8 cellular contexts compared by ENCODE assay signal in genomic region chr5:43065384-43066230, GRCh38. TPM values are rescaled to one million over a fixed set of nuclear protein-coding genes. Genes with fewer than 3 reads are reported as not detected.
A peak's percentile ranks its signal among the peaks of the same experiment; 100 is the strongest.
DNase-seq lines count a peak whose midpoint lies in the region; ATAC-seq and TF ChIP-seq lines count a peak whose summit lies in the region.

No MANE protein-coding gene starts in this region.

- H3K4me1 ChIP-seq in OCI-LY1 (ENCODE audit: insufficient read depth, low read length, severe bottlenecking): peaks cover 39% of the 10 kb centered on the region
- peaks cover 9% of the 10 kb centered on the region for H3K4me1 ChIP-seq in neural progenitor cell
- peaks cover 33 to 40% of the 10 kb centered on the region in 2 donors for H3K4me1 ChIP-seq in thyroid gland

- WGBS in thyroid gland, 2 donors: 1 to 3% methylated on average over 36 of the region's 36 CpGs

- peak; percentile 53 for DNase-seq in activated T-helper 2 cell treated with anti-CD3 and anti-CD28 coated beads, Interferon-gamma antibody, Interleukin-2, Interleukin-4, amounts not matched to agents 10 μg/mL and 5 μg/mL and 100 μg/mL, durations not matched to agents 14 hours and 24 hours and 36 hours (ENCODE audit: low spot score)
- DNase-seq in fibroblast of villous mesenchyme (ENCODE audit: low read depth): peak; percentile 71
- peak; percentile 49 for DNase-seq in neural progenitor cell (ENCODE audit: low spot score)
- DNase-seq in thyroid gland: peak; percentile 58 to 69

- no peaks in the 10 kb centered on the region for H4K20me1 ChIP-seq in OCI-LY1 (ENCODE audit: insufficient read depth, low read length)
- H4K20me1 ChIP-seq in neural progenitor cell (ENCODE audit: low read depth): no peaks in the 10 kb centered on the region

- H3F3A ChIP-seq in OCI-LY1 (ENCODE audit: insufficient read depth, low read length) (no peaks in the 10 kb centered on the region), neural progenitor cell (ENCODE audit: low read depth) (peaks cover 35% of the 10 kb centered on the region)

- H3K4me3 Mint-ChIP-seq in activated T-helper 2 cell treated with anti-CD3 and anti-CD28 coated beads, Interferon-gamma antibody, Interleukin-2, Interleukin-4, amounts not matched to agents 10 μg/mL and 5 μg/mL and 100 μg/mL, durations not matched to agents 14 hours and 24 hours and 36 hours (ENCODE audit: low read depth): peak overlapping the region; percentile 91
- peak overlapping the region; percentile 96 for H3K4me3 Mint-ChIP-seq in neural progenitor cell

- H2AFZ ChIP-seq in OCI-LY1 (ENCODE audit: low read length) (no peak overlapping the region), neural progenitor cell (replicated peaks) (peak overlapping the region; percentile 92)

- H3K27ac ChIP-seq in OCI-LY1 (ENCODE audit: low read depth, low read length, poor library complexity, severe bottlenecking): peak overlapping the region; percentile 88
- peak overlapping the region; percentile 88 for H3K27ac ChIP-seq in neural progenitor cell
- peak overlapping the region; percentile 97 to 100 (median 100) for H3K27ac ChIP-seq in thyroid gland

- H3K27ac Mint-ChIP-seq in activated T-helper 2 cell treated with anti-CD3 and anti-CD28 coated beads, Interferon-gamma antibody, Interleukin-2, Interleukin-4, amounts not matched to agents 10 μg/mL and 5 μg/mL and 100 μg/mL, durations not matched to agents 14 hours and 24 hours and 36 hours: peak overlapping the region; percentile 97
- peak overlapping the region; percentile 99 for H3K27ac Mint-ChIP-seq in neural progenitor cell

- H3K4me3 ChIP-seq in GM12875 (ENCODE audit: low read depth, low read length): peak overlapping the region; percentile 87
- H3K4me3 ChIP-seq in OCI-LY1 (ENCODE audit: low read depth, low read length, poor library complexity, severe bottlenecking): peak overlapping the region; percentile 77
- peak overlapping the region; percentile 95 for H3K4me3 ChIP-seq in fibroblast of villous mesenchyme (ENCODE audit: low read depth, low read length)
- H3K4me3 ChIP-seq in neural progenitor cell: peak overlapping the region; percentile 86
- peak overlapping the region; percentile 25 to 85 (median 85) for H3K4me3 ChIP-seq in thyroid gland (replicated peaks in 1 of 3)

- ATAC-seq in HG02943 (IDR thresholded peaks at IDR 0.05; ENCODE audit: low read depth, unreplicated experiment): peak; percentile 16
- ATAC-seq in GM21447 (IDR thresholded peaks at IDR 0.05; ENCODE audit: unreplicated experiment): no peak

- H3K4me2 ChIP-seq in OCI-LY1 (ENCODE audit: low read length): peak overlapping the region; percentile 93
- H3K4me2 ChIP-seq in neural progenitor cell: peak overlapping the region; percentile 94

- H3K79me2 ChIP-seq in OCI-LY1 (ENCODE audit: insufficient read depth, low read length): peaks cover 12% of the 10 kb centered on the region
- peaks cover 40% of the 10 kb centered on the region for H3K79me2 ChIP-seq in neural progenitor cell (ENCODE audit: low read depth)

- no peak for TF ChIP-seq CTCF in GM12875 (IDR thresholded peaks at IDR 0.05; ENCODE audit: borderline replicate concordance, insufficient read depth, low read depth, low read length)
- no peak for TF ChIP-seq CTCF in OCI-LY1 (IDR thresholded peaks at IDR 0.05; ENCODE audit: low read length)
- no peak for TF ChIP-seq CTCF in fibroblast of villous mesenchyme (IDR thresholded peaks at IDR 0.05; ENCODE audit: insufficient read depth, low read depth, low read length)
- no peak for TF ChIP-seq CTCF in neural progenitor cell (IDR thresholded peaks at IDR 0.05)
- no peak for TF ChIP-seq CTCF in thyroid gland (IDR thresholded peaks at IDR 0.05)

- no peaks in the 10 kb centered on the region for H3K9me2 ChIP-seq in OCI-LY1 (ENCODE audit: low read depth, low read length)

- no peaks in the 10 kb centered on the region for H3K9me3 ChIP-seq in OCI-LY1 (ENCODE audit: low read length)
- no peaks in the 10 kb centered on the region for H3K9me3 ChIP-seq in neural progenitor cell (ENCODE audit: low read depth)
- H3K9me3 ChIP-seq in thyroid gland: no peaks in the 10 kb centered on the region

- H3K27me3 ChIP-seq in OCI-LY1 (ENCODE audit: insufficient read depth, low read length) (no peaks in the 10 kb centered on the region), neural progenitor cell (no peaks in the 10 kb centered on the region), thyroid gland (no peaks in the 10 kb centered on the region)

- H3K4me1 Mint-ChIP-seq in activated T-helper 2 cell treated with anti-CD3 and anti-CD28 coated beads, Interferon-gamma antibody, Interleukin-2, Interleukin-4, amounts not matched to agents 10 μg/mL and 5 μg/mL and 100 μg/mL, durations not matched to agents 14 hours and 24 hours and 36 hours (ENCODE audit: low read depth): peaks cover 30% of the 10 kb centered on the region
- H3K4me1 Mint-ChIP-seq in neural progenitor cell: peaks cover 27% of the 10 kb centered on the region

- H3K9ac ChIP-seq in OCI-LY1 (ENCODE audit: low read length) (peak overlapping the region; percentile 93), neural progenitor cell (peak overlapping the region; percentile 56)

- no peaks in the 10 kb centered on the region for H3K27me3 Mint-ChIP-seq in activated T-helper 2 cell treated with anti-CD3 and anti-CD28 coated beads, Interferon-gamma antibody, Interleukin-2, Interleukin-4, amounts not matched to agents 10 μg/mL and 5 μg/mL and 100 μg/mL, durations not matched to agents 14 hours and 24 hours and 36 hours (ENCODE audit: low read depth)
- no peaks in the 10 kb centered on the region for H3K27me3 Mint-ChIP-seq in neural progenitor cell (ENCODE audit: insufficient read depth, low read depth)

- H3K36me3 Mint-ChIP-seq in activated T-helper 2 cell treated with anti-CD3 and anti-CD28 coated beads, Interferon-gamma antibody, Interleukin-2, Interleukin-4, amounts not matched to agents 10 μg/mL and 5 μg/mL and 100 μg/mL, durations not matched to agents 14 hours and 24 hours and 36 hours (ENCODE audit: low read depth): peaks cover 19% of the 10 kb centered on the region
- H3K36me3 Mint-ChIP-seq in neural progenitor cell: peaks cover 9% of the 10 kb centered on the region

- H3K36me3 ChIP-seq in OCI-LY1 (ENCODE audit: insufficient read depth, low read length): peaks cover 15% of the 10 kb centered on the region
- no peaks in the 10 kb centered on the region for H3K36me3 ChIP-seq in neural progenitor cell
- H3K36me3 ChIP-seq in thyroid gland: no peaks in the 10 kb centered on the region

- no peak for TF ChIP-seq POLR2A in thyroid gland (IDR thresholded peaks at IDR 0.05)

- intact Hi-C loops in activated T-helper 2 cell treated with anti-CD3 and anti-CD28 coated beads, Interferon-gamma antibody, Interleukin-2, Interleukin-4, amounts not matched to agents 10 μg/mL and 5 μg/mL and 100 μg/mL, durations not matched to agents 14 hours and 24 hours and 36 hours (cut with micrococcal nuclease): loop anchor here (1.0 to 10.0 kb wide), 10 partner anchors 25 to 539 kb away; partner anchors contain the start of genes ANXA2R, HMGCS1, NIM1K and NNT
- intact Hi-C loops in thyroid gland (cut with DNase I): no loop called here

- no peaks in the 10 kb centered on the region for H3K9me3 Mint-ChIP-seq in activated T-helper 2 cell treated with anti-CD3 and anti-CD28 coated beads, Interferon-gamma antibody, Interleukin-2, Interleukin-4, amounts not matched to agents 10 μg/mL and 5 μg/mL and 100 μg/mL, durations not matched to agents 14 hours and 24 hours and 36 hours
- H3K9me3 Mint-ChIP-seq in neural progenitor cell: no peaks in the 10 kb centered on the region

RNA-seq across cellular contexts. Expression of gene ANXA2R, which starts 25.5 kb away (rescaled TPM):
- total RNA-seq in activated T-helper 2 cell treated with anti-CD3 and anti-CD28 coated beads, Interferon-gamma antibody, Interleukin-2, Interleukin-4, amounts not matched to agents 10 μg/mL and 5 μg/mL and 100 μg/mL, durations not matched to agents 14 hours and 24 hours and 36 hours: 2.1 and 2.5 TPM in 2 replicates
- total RNA-seq in fibroblast of villous mesenchyme (2.9 and 3.9 TPM in 2 replicates), neural progenitor cell (ENCODE audit: low replicate concordance) (0.17 and 0.74 TPM in 2 replicates), thyroid gland (1 to 10 TPM; 1.2 to 6.3 (median 4.0) TPM)

RNA-seq across cellular contexts. Expression of gene ZNF131, which starts 55.1 kb away (rescaled TPM):
- total RNA-seq in activated T-helper 2 cell treated with anti-CD3 and anti-CD28 coated beads, Interferon-gamma antibody, Interleukin-2, Interleukin-4, amounts not matched to agents 10 μg/mL and 5 μg/mL and 100 μg/mL, durations not matched to agents 14 hours and 24 hours and 36 hours: 37.4 and 40.3 TPM in 2 replicates
- total RNA-seq in fibroblast of villous mesenchyme (37.0 and 41.5 TPM in 2 replicates), neural progenitor cell (ENCODE audit: low replicate concordance) (56.3 and 96.5 TPM in 2 replicates), thyroid gland (10 to 100 TPM; 38.4 to 48.2 (median 44.2) TPM)
